1 cellular context compared by ENCODE assay signal in the genomic region with DNA sequence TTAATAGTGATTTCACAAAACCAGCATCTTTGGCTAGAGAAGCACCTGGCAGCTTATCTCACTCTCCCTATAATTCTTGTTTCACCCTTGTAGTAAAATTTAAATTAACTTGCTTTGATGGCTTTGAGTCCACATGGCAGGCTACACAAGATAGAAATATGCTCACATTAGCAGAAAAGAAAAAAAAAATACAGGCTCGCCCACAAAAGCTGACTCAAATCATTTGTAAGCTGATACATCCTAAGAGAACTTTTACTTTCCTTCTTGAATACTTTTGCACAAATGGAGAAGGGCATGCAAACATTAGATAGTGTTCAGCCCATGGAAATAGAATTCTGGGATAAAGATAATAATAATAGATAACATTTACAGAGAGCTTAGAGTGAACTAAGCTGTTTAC.
TF ChIP-seq lines count a peak whose summit lies in the region.

No MANE protein-coding gene starts in this region.

TF ChIP-seq in IMR-90, 13 proteins besides CTCF, POLR2A, EP300 and RAD21:
- TF ChIP-seq BHLHE40 (IDR thresholded peaks at IDR 0.05; ENCODE audit: low read depth, low read length) (no peak), MAFK (IDR thresholded peaks at IDR 0.05; ENCODE audit: low read depth, low read length) (peak; percentile 56; the same call in 1 of the 2 replicates)
